In genomic region chr5:41755705-41756104, GRCh38 we compare ENCODE assay signal across 27 cellular contexts.
"Had no signal": no experiment of that assay in that cellular context is flagged by ENCODE, and none has a peak within 500 bp of the region (broad histone marks: within the 10 kb centered on the region; RNA-seq: fewer than 3 reads in every experiment).

No MANE protein-coding gene starts in this region.

- H3K36me3 ChIP-seq: colonic mucosa, ovary, thoracic aorta, upper lobe of left lung had no signal

- H3K4me2 ChIP-seq: hepatocyte had no signal

- H2AFZ ChIP-seq: hepatocyte had no signal

- H3K4me3 Mint-ChIP-seq: dendritic cell treated with granulocyte-macrophage colony-stimulating factor and Interleukin-4, amounts not matched to agents 40 ng/mL and 50 ng/mL, for 4 days; naive thymus-derived CD8-positive, alpha-beta T cell; nephron progenitor cell; stimulated activated memory B cell treated with anti-CD40 and anti-IgM and Interleukin-4, amounts not matched to agents 10 μg/mL and 1 μg/mL and 100 μg/mL, for 72 hours had no signal

- H3K79me2 ChIP-seq: hepatocyte had no signal

- H3K9me3 ChIP-seq: colonic mucosa, esophagus muscularis mucosa, gastroesophageal sphincter, heart left ventricle, left lung, ovary, psoas muscle, sigmoid colon, spleen, thoracic aorta, tibial nerve, upper lobe of left lung had no signal

- DNase-seq: colonic mucosa; effector CD8-positive, alpha-beta T cell; foreskin keratinocyte; heart left ventricle; kidney; left lung; mesendoderm; midbrain; naive thymus-derived CD8-positive, alpha-beta T cell; nephron progenitor cell; nucleus accumbens; ovary; posterior cingulate gyrus; psoas muscle; right cardiac atrium; sigmoid colon; spleen; stimulated activated CD4-positive, alpha-beta T cell treated with anti-CD3 and anti-CD28 coated beads, Interleukin-4, amount 100 ng/mL, for 4 hours; stimulated activated naive CD8-positive, alpha-beta T cell treated with anti-CD3 and anti-CD28 coated beads, Interleukin-15, Interleukin-2, amounts not matched to agents 100 U/mL and 50 U/mL, for 24 hours; upper lobe of left lung had no signal

- H3K27ac ChIP-seq: colonic mucosa, esophagus muscularis mucosa, foreskin keratinocyte, gastroesophageal sphincter, heart left ventricle, hepatocyte, left lung, ovary, psoas muscle, sigmoid colon, spleen, thoracic aorta, tibial nerve, upper lobe of left lung had no signal

- H3K27ac Mint-ChIP-seq: dendritic cell treated with granulocyte-macrophage colony-stimulating factor and Interleukin-4, amounts not matched to agents 40 ng/mL and 50 ng/mL, for 4 days; naive thymus-derived CD8-positive, alpha-beta T cell; nephron progenitor cell; stimulated activated memory B cell treated with anti-CD40 and anti-IgM and Interleukin-4, amounts not matched to agents 10 μg/mL and 1 μg/mL and 100 μg/mL, for 72 hours had no signal

- H3K4me1 Mint-ChIP-seq: nephron progenitor cell; stimulated activated memory B cell treated with anti-CD40 and anti-IgM and Interleukin-4, amounts not matched to agents 10 μg/mL and 1 μg/mL and 100 μg/mL, for 72 hours had no signal

- H3K27me3 ChIP-seq: colonic mucosa, esophagus muscularis mucosa, foreskin keratinocyte, gastroesophageal sphincter, heart left ventricle, hepatocyte, left lung, ovary, sigmoid colon, spleen, tibial nerve, upper lobe of left lung had no signal

- H3K9me3 Mint-ChIP-seq: dendritic cell treated with granulocyte-macrophage colony-stimulating factor and Interleukin-4, amounts not matched to agents 40 ng/mL and 50 ng/mL, for 4 days; naive thymus-derived CD8-positive, alpha-beta T cell; nephron progenitor cell; stimulated activated memory B cell treated with anti-CD40 and anti-IgM and Interleukin-4, amounts not matched to agents 10 μg/mL and 1 μg/mL and 100 μg/mL, for 72 hours had no signal

- H3K4me3 ChIP-seq: colonic mucosa, esophagus muscularis mucosa, gastroesophageal sphincter, heart left ventricle, hepatocyte, left lung, ovary, psoas muscle, sigmoid colon, spleen, thoracic aorta, tibial nerve, upper lobe of left lung had no signal

- H3K4me1 ChIP-seq: colonic mucosa, foreskin keratinocyte, gastroesophageal sphincter, left lung, psoas muscle, sigmoid colon, tibial nerve, upper lobe of left lung had no signal

- H3K27me3 Mint-ChIP-seq: dendritic cell treated with granulocyte-macrophage colony-stimulating factor and Interleukin-4, amounts not matched to agents 40 ng/mL and 50 ng/mL, for 4 days; naive thymus-derived CD8-positive, alpha-beta T cell; stimulated activated memory B cell treated with anti-CD40 and anti-IgM and Interleukin-4, amounts not matched to agents 10 μg/mL and 1 μg/mL and 100 μg/mL, for 72 hours had no signal

- ATAC-seq: foreskin keratinocyte; gastroesophageal sphincter; heart left ventricle; left lung; naive thymus-derived CD8-positive, alpha-beta T cell; psoas muscle; right cardiac atrium; stimulated activated memory B cell treated with anti-CD40 and anti-IgM and Interleukin-4, amounts not matched to agents 10 μg/mL and 1 μg/mL and 100 μg/mL, for 72 hours; stimulated activated naive CD8-positive, alpha-beta T cell treated with anti-CD3 and anti-CD28 coated beads, Interleukin-15, Interleukin-2, amounts not matched to agents 100 U/mL and 50 U/mL, for 24 hours had no signal
